Comparison of ENCODE assay signal across 29 cellular contexts in genomic region chr2:127585270-127585807, GRCh38. TPM values are rescaled to one million over a fixed set of nuclear protein-coding genes. Genes with fewer than 3 reads are reported as not detected.
"Had no signal": no experiment of that assay in that cellular context is flagged by ENCODE, and none has a peak within 500 bp of the region (broad histone marks: within the 10 kb centered on the region; RNA-seq: fewer than 3 reads in every experiment).

No MANE protein-coding gene starts in this region.

- H3K4me3 Mint-ChIP-seq: activated CD4-positive, alpha-beta T cell treated with anti-CD3 and anti-CD28 coated beads for 36 hours; activated CD4-positive, alpha-beta T cell treated with anti-CD3 and anti-CD28 coated beads, Interleukin-2, amount 10 ng/mL, durations not matched to agents 7 days and 5 days; activated CD8-positive, alpha-beta T cell treated with anti-CD3 and anti-CD28 coated beads, Interleukin-2, amount 10 ng/mL, durations not matched to agents 7 days and 5 days; activated naive CD4-positive, alpha-beta T cell treated with anti-CD3 and anti-CD28 coated beads, Interleukin-2, amount 50 U/mL, for 24 hours; activated naive CD8-positive, alpha-beta T cell treated with anti-CD3 and anti-CD28 coated beads, Interleukin-2, amount 10 ng/mL, durations not matched to agents 7 days and 5 days; activated T-cell treated with anti-CD3 and anti-CD28 coated beads, Interleukin-2, amount 50 U/mL, for 24 hours; central memory CD8-positive, alpha-beta T cell; T-helper 2 cell treated with Interferon-gamma antibody and Interleukin-4, amounts not matched to agents 5 μg/mL and 100 μg/mL, for 36 hours; WTC11 had no signal

- H3K4me1 Mint-ChIP-seq: activated CD4-positive, alpha-beta T cell treated with anti-CD3 and anti-CD28 coated beads for 36 hours; activated CD4-positive, alpha-beta T cell treated with anti-CD3 and anti-CD28 coated beads, Interleukin-2, amount 10 ng/mL, durations not matched to agents 7 days and 5 days; activated naive CD4-positive, alpha-beta T cell treated with anti-CD3 and anti-CD28 coated beads, Interleukin-2, amount 50 U/mL, for 24 hours; central memory CD8-positive, alpha-beta T cell had no signal

- H3K9me3 Mint-ChIP-seq: activated CD4-positive, alpha-beta T cell treated with anti-CD3 and anti-CD28 coated beads, Interleukin-2, amount 10 ng/mL, durations not matched to agents 7 days and 5 days; activated naive CD4-positive, alpha-beta T cell treated with anti-CD3 and anti-CD28 coated beads, Interleukin-2, amount 50 U/mL, for 24 hours; activated naive CD8-positive, alpha-beta T cell treated with anti-CD3 and anti-CD28 coated beads, Interleukin-2, amount 10 ng/mL, durations not matched to agents 7 days and 5 days; activated T-cell treated with anti-CD3 and anti-CD28 coated beads, Interleukin-2, amount 50 U/mL, for 24 hours; activated T-helper 2 cell treated with anti-CD3 and anti-CD28 coated beads, Interferon-gamma antibody, Interleukin-2, Interleukin-4, amounts not matched to agents 10 μg/mL and 5 μg/mL and 100 μg/mL, durations not matched to agents 14 hours and 24 hours and 36 hours; central memory CD8-positive, alpha-beta T cell; T-helper 2 cell treated with Interferon-gamma antibody and Interleukin-4, amounts not matched to agents 5 μg/mL and 100 μg/mL, for 36 hours; WTC11 had no signal

- H3K27ac Mint-ChIP-seq: activated CD4-positive, alpha-beta T cell treated with anti-CD3 and anti-CD28 coated beads for 36 hours; activated CD4-positive, alpha-beta T cell treated with anti-CD3 and anti-CD28 coated beads, Interleukin-2, amount 10 ng/mL, durations not matched to agents 7 days and 5 days; activated CD8-positive, alpha-beta T cell treated with anti-CD3 and anti-CD28 coated beads, Interleukin-2, amount 10 ng/mL, durations not matched to agents 7 days and 5 days; activated naive CD8-positive, alpha-beta T cell treated with anti-CD3 and anti-CD28 coated beads, Interleukin-2, amount 10 ng/mL, durations not matched to agents 7 days and 5 days; activated T-cell treated with anti-CD3 and anti-CD28 coated beads, Interleukin-2, amount 50 U/mL, for 24 hours; activated T-helper 2 cell treated with anti-CD3 and anti-CD28 coated beads, Interferon-gamma antibody, Interleukin-2, Interleukin-4, amounts not matched to agents 10 μg/mL and 5 μg/mL and 100 μg/mL, durations not matched to agents 14 hours and 24 hours and 36 hours; T-helper 2 cell treated with Interferon-gamma antibody and Interleukin-4, amounts not matched to agents 5 μg/mL and 100 μg/mL, for 36 hours; WTC11 had no signal

- H3K4me1 ChIP-seq: ascending aorta, SJCRH30 had no signal

- H3K27me3 ChIP-seq: ascending aorta, cardiac muscle cell, SJCRH30 had no signal

- H3K9me3 ChIP-seq: ascending aorta, SJCRH30 had no signal

- H3K36me3 Mint-ChIP-seq: activated naive CD4-positive, alpha-beta T cell treated with anti-CD3 and anti-CD28 coated beads, Interleukin-2, amount 50 U/mL, for 24 hours; activated naive CD8-positive, alpha-beta T cell treated with anti-CD3 and anti-CD28 coated beads, Interleukin-2, amount 10 ng/mL, durations not matched to agents 7 days and 5 days; WTC11 had no signal

- H3K36me3 ChIP-seq: ascending aorta, cardiac muscle cell, SJCRH30 had no signal

- H3K27me3 Mint-ChIP-seq: activated CD4-positive, alpha-beta T cell treated with anti-CD3 and anti-CD28 coated beads for 36 hours; activated naive CD4-positive, alpha-beta T cell treated with anti-CD3 and anti-CD28 coated beads, Interleukin-2, amount 50 U/mL, for 24 hours; activated naive CD8-positive, alpha-beta T cell treated with anti-CD3 and anti-CD28 coated beads, Interleukin-2, amount 10 ng/mL, durations not matched to agents 7 days and 5 days had no signal

- H3K27ac ChIP-seq: ascending aorta, cardiac muscle cell, SJCRH30, SK-N-MC had no signal

- ATAC-seq: activated CD4-positive, alpha-beta T cell treated with anti-CD3 and anti-CD28 coated beads for 36 hours; activated CD4-positive, CD25-positive, alpha-beta regulatory T cell treated with anti-CD3 and anti-CD28 coated beads, Interleukin-2, amount 50 U/mL, for 24 hours; activated CD8-positive, alpha-beta T cell treated with anti-CD3 and anti-CD28 coated beads, Interleukin-2, amount 10 ng/mL, durations not matched to agents 7 days and 5 days; Panc1; WTC11 had no signal

- DNase-seq: activated CD4-positive, alpha-beta T cell treated with anti-CD3 and anti-CD28 coated beads for 36 hours; activated CD4-positive, alpha-beta T cell treated with anti-CD3 and anti-CD28 coated beads, Interleukin-2, amount 10 ng/mL, durations not matched to agents 7 days and 5 days; activated CD4-positive, alpha-beta T cell treated with anti-CD3 and anti-CD28 coated beads, Interleukin-2, amount 50 U/mL, for 48 hours; activated CD8-positive, alpha-beta T cell treated with anti-CD3 and anti-CD28 coated beads, Interleukin-2, amount 10 ng/mL, durations not matched to agents 7 days and 5 days; activated gamma-delta T cell; activated naive CD4-positive, alpha-beta T cell treated with Interleukin-2 at 50 U/mL for 16 hours; amygdala; NCI-H1105; NCI-H1417 treated with DMSO at 0.1 percent for 48 hours; NCI-H187 treated with DMSO at 0.1 percent for 48 hours; NCI-H2081; NCI-H345; NCI-H524 treated with DMSO at 0.1 percent for 48 hours; SHP77; SJCRH30 had no signal

- H3K4me3 ChIP-seq: ascending aorta, cardiac muscle cell, SJCRH30, SK-N-MC had no signal

RNA-seq across cellular contexts. Expression of gene MYO7B, which starts 49.9 kb away (rescaled TPM):
- total RNA-seq: MCF 10A, NCI-H460, WTC11 had no signal
